In the genomic region with DNA sequence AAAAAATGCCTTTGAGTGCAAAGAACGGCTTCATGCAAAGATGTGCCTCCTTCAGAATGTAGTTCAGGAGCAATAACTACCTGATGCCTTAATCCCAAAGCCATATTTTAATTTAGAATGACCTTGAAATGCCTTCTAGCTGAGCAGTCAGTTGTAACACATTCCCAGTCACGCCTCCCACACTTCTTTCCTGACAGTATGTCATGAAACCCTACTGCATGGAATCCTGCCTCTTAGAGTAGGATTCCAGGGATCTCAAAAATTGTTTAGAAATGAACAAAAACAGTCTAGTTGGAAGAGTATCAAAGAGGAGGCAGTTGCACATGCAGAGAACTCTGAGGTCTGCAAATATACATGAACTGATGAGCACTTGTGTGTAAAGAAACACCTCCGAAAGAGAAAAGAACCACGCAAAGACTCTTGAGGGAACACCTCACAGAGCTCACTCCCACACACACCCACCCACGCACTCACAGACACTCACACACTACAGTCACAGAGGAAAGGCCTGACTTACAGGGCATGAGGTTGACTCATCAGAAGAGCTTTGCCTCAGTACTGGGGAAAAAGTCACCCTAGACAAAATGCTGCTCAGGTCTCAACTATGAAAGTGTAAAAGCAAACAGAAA, we compare ENCODE assay signal across 8 cellular contexts.
A peak's percentile ranks its signal among the peaks of the same experiment; 100 is the strongest.
DNase-seq lines count a peak whose midpoint lies in the region; ATAC-seq lines count a peak whose summit lies in the region.

No MANE protein-coding gene starts in this region.

- in situ Hi-C loops in SK-MEL-5 (cut with HindIII; ENCODE audit: low pct_unique_long_range_greater_than_20kb, low sequenced_read_pairs), result no loop called here

- ATAC-seq in GM19035 (IDR thresholded peaks at IDR 0.05; ENCODE audit: unreplicated experiment) (no peak), GM18511 (IDR thresholded peaks at IDR 0.05; ENCODE audit: unreplicated experiment) (no peak)

- H3K27ac ChIP-seq in caudate nucleus (ENCODE audit: low read depth, low read length), result no peak overlapping the region

- DNase-seq in Daoy (ENCODE audit: low read depth) (peak; percentile 76), SK-MEL-5 (ENCODE audit: low read depth, low spot score) (peak; percentile 38), caudate nucleus (lab: John Stamatoyannopoulos, UW) (peak in 46 of 61 donors; percentile 13 to 94 (median 54)), OCI-M2 (lab: John Stamatoyannopoulos, UW; ENCODE audit: unreplicated experiment) (no peak)
- DNase-seq in stimulated activated CD4-positive, alpha-beta T cell treated with anti-CD3 and anti-CD28 coated beads, Interleukin-15, amount 100 ng/mL, for 24 hours, result peak; percentile 78
- DNase-seq in central memory CD4-positive, alpha-beta T cell, result no peak

Comparison
In these comparisons a context has a peak if more than half of its experiments do, and no peak if none do; other contexts are left out.
1. DNase-seq: peak in Daoy (single experiment), SK-MEL-5 (single experiment), caudate nucleus (46 of 61) and stimulated activated CD4-positive, alpha-beta T cell treated with anti-CD3 and anti-CD28 coated beads, Interleukin-15, amount 100 ng/mL, for 24 hours (single experiment); none in central memory CD4-positive, alpha-beta T cell (single experiment) and OCI-M2 (single experiment).